ENCODE assay signal across 9 cellular contexts in genomic region chr12:96208801-96209534, GRCh38. TPM values are rescaled to one million over a fixed set of nuclear protein-coding genes. Genes with fewer than 3 reads are reported as not detected.
A peak's percentile ranks its signal among the peaks of the same experiment; 100 is the strongest.
DNase-seq lines count a peak whose midpoint lies in the region; ATAC-seq and TF ChIP-seq lines count a peak whose summit lies in the region.
"Had no signal": no experiment of that assay in that cellular context is flagged by ENCODE, and none has a peak within 500 bp of the region (broad histone marks: within the 10 kb centered on the region; RNA-seq: fewer than 3 reads in every experiment).

No MANE protein-coding gene starts in this region.

- no peak for TF ChIP-seq EP300 in transverse colon (IDR thresholded peaks at IDR 0.05; ENCODE audit: low read depth)

- H3K4ac ChIP-seq in trophoblast cell (ENCODE audit: low read depth, low read length): no peak overlapping the region

- ATAC-seq in left cardiac atrium: peak; percentile 54 to 57

- H3K27me3 Mint-ChIP-seq in activated naive CD4-positive, alpha-beta T cell treated with anti-CD3 and anti-CD28 coated beads, Interleukin-2, amount 10 ng/mL, durations not matched to agents 7 days and 5 days: no peaks in the 10 kb centered on the region
- H3K27me3 Mint-ChIP-seq in activated CD4-positive, alpha-beta memory T cell treated with anti-CD3 and anti-CD28 coated beads, Interleukin-2, amount 10 ng/mL, durations not matched to agents 7 days and 5 days: no peaks in the 10 kb centered on the region

- no peak overlapping the region for H3K4me2 ChIP-seq in trophoblast cell (ENCODE audit: low read length)

- H2BK5ac ChIP-seq in trophoblast cell (ENCODE audit: low read depth, low read length, poor library complexity): no peak overlapping the region

- peaks cover 98% of the 10 kb centered on the region for H3K4me1 Mint-ChIP-seq in activated naive CD4-positive, alpha-beta T cell treated with anti-CD3 and anti-CD28 coated beads, Interleukin-2, amount 10 ng/mL, durations not matched to agents 7 days and 5 days
- H3K4me1 Mint-ChIP-seq in activated CD4-positive, alpha-beta memory T cell treated with anti-CD3 and anti-CD28 coated beads, Interleukin-2, amount 10 ng/mL, durations not matched to agents 7 days and 5 days: peaks cover 99% of the 10 kb centered on the region

- no peaks in the 10 kb centered on the region for H3K79me1 ChIP-seq in trophoblast cell (ENCODE audit: low read length)

- H3K9me3 Mint-ChIP-seq in activated naive CD4-positive, alpha-beta T cell treated with anti-CD3 and anti-CD28 coated beads, Interleukin-2, amount 10 ng/mL, durations not matched to agents 7 days and 5 days: peaks cover 7% of the 10 kb centered on the region
- H3K9me3 Mint-ChIP-seq in activated CD4-positive, alpha-beta memory T cell treated with anti-CD3 and anti-CD28 coated beads, Interleukin-2, amount 10 ng/mL, durations not matched to agents 7 days and 5 days: peaks cover 9% of the 10 kb centered on the region

- no peaks in the 10 kb centered on the region for H3K36me3 ChIP-seq in transverse colon
- H3K36me3 ChIP-seq in trophoblast cell (ENCODE audit: control insufficient read depth in 1 of 2, insufficient read depth in 2 of 2, low read length in 2 of 2): peaks cover 0 to 5% of the 10 kb centered on the region in 2 experiments

- peak overlapping the region; percentile 72 for H3K4me3 Mint-ChIP-seq in activated naive CD4-positive, alpha-beta T cell treated with anti-CD3 and anti-CD28 coated beads, Interleukin-2, amount 10 ng/mL, durations not matched to agents 7 days and 5 days
- H3K4me3 Mint-ChIP-seq in activated CD4-positive, alpha-beta memory T cell treated with anti-CD3 and anti-CD28 coated beads, Interleukin-2, amount 10 ng/mL, durations not matched to agents 7 days and 5 days: peak overlapping the region; percentile 40

- no peak overlapping the region for H4K8ac ChIP-seq in trophoblast cell (ENCODE audit: low read depth, low read length)

- H3K14ac ChIP-seq in trophoblast cell (ENCODE audit: low read length): no peak overlapping the region

- in situ Hi-C loops in transverse colon (cut with MboI; ENCODE audit: low pct_ligation_motif_present in 1 of 4, low pct_unique_long_range_greater_than_20kb in 1 of 4, low sequenced_read_pairs in 3 of 4): loop anchor here in 3 of 4 donors (5.0 to 25.0 kb wide), 2 partner anchors 142 to 303 kb away; no protein-coding TSS in a partner anchor

- no peak overlapping the region for H2BK12ac ChIP-seq in trophoblast cell (ENCODE audit: low read length)

- WGBS in transverse colon (ENCODE audit: low coverage in 1 of 2), 2 donors: 45 to 62% methylated on average over 6 to 10 of the region's 10 CpGs
- no CpG with 5 or more reads among the region's 10 CpGs for WGBS in trophoblast cell (ENCODE audit: extremely low coverage, insufficient coverage, insufficient read length)

- no peak overlapping the region for H3K23ac ChIP-seq in trophoblast cell (ENCODE audit: low read length)

- no peak overlapping the region for H3K4me3 ChIP-seq in transverse colon
- H3K4me3 ChIP-seq in trophoblast cell (ENCODE audit: low read depth, low read length): no peak overlapping the region

- CTCF ChIA-PET in activated naive CD4-positive, alpha-beta T cell treated with anti-CD3 and anti-CD28 coated beads, Interleukin-2, amount 10 ng/mL, durations not matched to agents 7 days and 5 days (lab: Charles Lee): interaction anchor here (0.6 to 9.2 kb wide), 6 partner anchors 8 to 191 kb away, joined by 3 to 155 read pairs (median 12); partner anchors contain the start of gene CDK17
- CTCF ChIA-PET in activated CD4-positive, alpha-beta memory T cell treated with anti-CD3 and anti-CD28 coated beads, Interleukin-2, amount 10 ng/mL, durations not matched to agents 7 days and 5 days (lab: Charles Lee): interaction anchor here (1.1 to 7.1 kb wide), 8 partner anchors 7 to 307 kb away, joined by 3 to 38 read pairs (median 12); no protein-coding TSS in a partner anchor

- TF ChIP-seq CTCF in transverse colon (IDR thresholded peaks at IDR 0.05): peak in 1 of 5 experiments; percentile 8

- H3K9ac ChIP-seq in trophoblast cell (ENCODE audit: low read length): no peak overlapping the region

- H3K4me1 ChIP-seq in transverse colon (peaks cover 0 to 37% (median 10%) of the 10 kb centered on the region in 4 donors), trophoblast cell (ENCODE audit: control insufficient read depth in 1 of 2, insufficient read depth in 2 of 2, low read length in 2 of 2) (no peaks in the 10 kb centered on the region)

- H3K18ac ChIP-seq in trophoblast cell (ENCODE audit: low read length): no peak overlapping the region

- peaks cover 43% of the 10 kb centered on the region for H3K36me3 Mint-ChIP-seq in activated naive CD4-positive, alpha-beta T cell treated with anti-CD3 and anti-CD28 coated beads, Interleukin-2, amount 10 ng/mL, durations not matched to agents 7 days and 5 days
- H3K36me3 Mint-ChIP-seq in activated CD4-positive, alpha-beta memory T cell treated with anti-CD3 and anti-CD28 coated beads, Interleukin-2, amount 10 ng/mL, durations not matched to agents 7 days and 5 days (ENCODE audit: low read depth): peaks cover 44% of the 10 kb centered on the region

- no peak overlapping the region for H4K12ac ChIP-seq in trophoblast cell (ENCODE audit: low read depth, low read length)

- TF ChIP-seq POLR2A in transverse colon (IDR thresholded peaks at IDR 0.05): no peak

- H3K79me2 ChIP-seq in trophoblast cell (ENCODE audit: control insufficient read depth, insufficient read depth, low read length, poor library complexity): no peaks in the 10 kb centered on the region

- H3K27ac ChIP-seq in transverse colon: peak overlapping the region; percentile 6 to 56 (median 32)
- H3K27ac ChIP-seq in trophoblast cell (ENCODE audit: low read depth, low read length): no peak overlapping the region

- peak overlapping the region; percentile 84 for H3K27ac Mint-ChIP-seq in activated naive CD4-positive, alpha-beta T cell treated with anti-CD3 and anti-CD28 coated beads, Interleukin-2, amount 10 ng/mL, durations not matched to agents 7 days and 5 days
- peak overlapping the region; percentile 90 for H3K27ac Mint-ChIP-seq in activated CD4-positive, alpha-beta memory T cell treated with anti-CD3 and anti-CD28 coated beads, Interleukin-2, amount 10 ng/mL, durations not matched to agents 7 days and 5 days

- H2AFZ ChIP-seq in trophoblast cell (ENCODE audit: insufficient read depth, low read length, poor library complexity): no peak overlapping the region

- no peak overlapping the region for H4K91ac ChIP-seq in trophoblast cell (ENCODE audit: low read depth, low read length)

- POLR2A ChIA-PET in activated CD4-positive, alpha-beta memory T cell treated with anti-CD3 and anti-CD28 coated beads, Interleukin-2, amount 10 ng/mL, durations not matched to agents 7 days and 5 days (lab: Charles Lee): interaction anchor here (1.0 to 8.4 kb wide), 8 partner anchors 10 to 307 kb away, joined by 3 to 103 read pairs (median 18); partner anchors contain the start of gene CDK17

- no peak for DNase-seq in activated naive CD4-positive, alpha-beta T cell treated with anti-CD3 and anti-CD28 coated beads, Interleukin-2, amount 10 ng/mL, durations not matched to agents 7 days and 5 days
- DNase-seq in activated naive CD4-positive, alpha-beta T cell treated with anti-CD3 and anti-CD28 coated beads, Interleukin-2, amount 50 U/mL, for 16 hours: no peak
- no peak for DNase-seq in activated CD4-positive, alpha-beta memory T cell treated with anti-CD3 and anti-CD28 coated beads, Interleukin-2, amount 10 ng/mL, durations not matched to agents 7 days and 5 days
- no peak for DNase-seq in left cardiac atrium
- peak; percentile 34 for DNase-seq in transverse colon
- no peak for DNase-seq in NCI-H510A (lab: John Stamatoyannopoulos, UW)
- no peak for DNase-seq in trophoblast cell
- DNase-seq in activated CD4-positive, CD25-positive, alpha-beta regulatory T cell (lab: John Stamatoyannopoulos, UW): no peak
- DNase-seq: Calu3 had no signal

- H2AK5ac ChIP-seq in trophoblast cell (ENCODE audit: low read length): no peak overlapping the region

- no peak overlapping the region for H2BK120ac ChIP-seq in trophoblast cell (ENCODE audit: insufficient read depth, low read length, poor library complexity)

- intact Hi-C loops in left cardiac atrium (cut with DNase I) (no loop called here), transverse colon (cut with DNase I; ENCODE audit: low total_unique reads) (no loop called here)

- H3K27me3 ChIP-seq in transverse colon: no peaks in the 10 kb centered on the region
- H3K27me3 ChIP-seq in trophoblast cell (ENCODE audit: insufficient read depth, low read length): no peaks in the 10 kb centered on the region

- H3K9me3 ChIP-seq in transverse colon (no peaks in the 10 kb centered on the region), trophoblast cell (ENCODE audit: insufficient read depth, low read depth, low read length) (peaks cover 3% of the 10 kb centered on the region)

RNA-seq across cellular contexts. Expression of gene ELK3, which starts 14.8 kb away (rescaled TPM):
- 10 to 100 TPM; 46.3 TPM for total RNA-seq in activated CD4-positive, alpha-beta memory T cell treated with anti-CD3 and anti-CD28 coated beads, Interleukin-2, amount 10 ng/mL, durations not matched to agents 7 days and 5 days
- total RNA-seq in left cardiac atrium (10 to 100 TPM; 18.4 to 28.7 TPM), transverse colon (10 to 100 TPM in 1 of 4 donors, 1 to 10 TPM in 3; 2.2 to 11.3 (median 5.3) TPM)
- 35.5 and 36.8 TPM in 2 replicates for polyA plus RNA-seq in trophoblast cell (2013)
